8 cellular contexts compared by ENCODE assay signal in the genomic region with DNA sequence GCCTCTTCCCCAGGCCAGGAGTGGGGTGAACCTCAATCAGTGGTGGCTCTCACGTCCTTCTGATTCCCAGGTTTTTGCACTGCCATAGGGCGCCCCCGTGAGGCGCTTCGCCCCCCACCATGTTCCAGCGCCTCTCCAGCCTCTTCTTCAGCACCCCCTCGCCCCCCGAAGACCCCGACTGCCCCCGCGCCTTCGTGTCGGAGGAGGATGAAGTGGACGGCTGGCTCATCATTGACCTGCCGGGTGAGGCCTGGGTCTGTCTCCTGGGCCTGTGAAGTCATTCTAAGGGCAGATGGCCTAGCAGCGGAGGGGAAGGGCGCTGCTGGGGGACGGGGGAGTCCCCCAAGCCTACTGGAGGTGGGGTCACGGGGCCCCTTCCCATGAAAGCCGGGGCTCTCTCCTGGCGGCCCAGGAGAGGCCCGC. TPM values are rescaled to one million over a fixed set of nuclear protein-coding genes. Genes with fewer than 3 reads are reported as not detected.
DNase-seq lines count a peak whose midpoint lies in the region; ATAC-seq and TF ChIP-seq lines count a peak whose summit lies in the region.

No MANE protein-coding gene starts in this region.

- peak overlapping the region; percentile 85 to 91 for H3K4me3 Mint-ChIP-seq in activated T-cell treated with anti-CD3 and anti-CD28 coated beads, Interleukin-2, amount 50 U/mL, for 72 hours
- peak overlapping the region; percentile 93 for H3K4me3 Mint-ChIP-seq in neural crest cell

- H3K27ac Mint-ChIP-seq in activated T-cell treated with anti-CD3 and anti-CD28 coated beads, Interleukin-2, amount 50 U/mL, for 72 hours = no peak overlapping the region
- H3K27ac Mint-ChIP-seq in neural crest cell (ENCODE audit: unreplicated experiment) = no peak overlapping the region

- H3K9me3 ChIP-seq in thyroid gland = no peaks in the 10 kb centered on the region

- H3K36me3 Mint-ChIP-seq in activated T-cell treated with anti-CD3 and anti-CD28 coated beads, Interleukin-2, amount 50 U/mL, for 72 hours (ENCODE audit: insufficient read depth in 2 of 2) = peaks cover 2 to 3% of the 10 kb centered on the region in 2 donors
- H3K36me3 Mint-ChIP-seq in neural crest cell (ENCODE audit: low read depth) = peaks cover 4% of the 10 kb centered on the region

- H3K4me1 ChIP-seq in thyroid gland = peaks cover 27 to 48% of the 10 kb centered on the region in 2 donors

- intact Hi-C loops in thyroid gland (cut with DNase I) = loop anchor here (5.0 kb wide), 1 partner anchor 146 kb away; no protein-coding TSS in a partner anchor

- ATAC-seq in HG02840 (IDR thresholded peaks at IDR 0.05; ENCODE audit: low FRiP score, unreplicated experiment) = peak; percentile 9
- ATAC-seq in activated T-cell treated with anti-CD3 and anti-CD28 coated beads, Interleukin-2, amount 50 U/mL, for 72 hours (replicated peaks in 1 of 2) = peak; percentile 10 to 14

- WGBS in thyroid gland, 2 donors = 6 to 14% methylated on average over 15 to 19 of the region's 22 CpGs

- peaks cover 46% of the 10 kb centered on the region for H3K4me1 Mint-ChIP-seq in activated T-cell treated with anti-CD3 and anti-CD28 coated beads, Interleukin-2, amount 50 U/mL, for 72 hours (ENCODE audit: low read depth)
- H3K4me1 Mint-ChIP-seq in neural crest cell = peaks cover 34% of the 10 kb centered on the region

- peaks cover 6% of the 10 kb centered on the region for H3K27me3 Mint-ChIP-seq in activated T-cell treated with anti-CD3 and anti-CD28 coated beads, Interleukin-2, amount 50 U/mL, for 72 hours (ENCODE audit: low read depth)
- peaks cover 35% of the 10 kb centered on the region for H3K27me3 Mint-ChIP-seq in neural crest cell (ENCODE audit: low read depth)

- H3K4me3 ChIP-seq in fibroblast of pulmonary artery (replicated peaks; ENCODE audit: low read depth, low read length) (peak overlapping the region; percentile 54), thyroid gland (replicated peaks in 1 of 3) (peak overlapping the region in 2 of 3 donors; percentile 66 to 78)

- H3K27me3 ChIP-seq in thyroid gland = no peaks in the 10 kb centered on the region

- TF ChIP-seq POLR2A in thyroid gland (IDR thresholded peaks at IDR 0.05) = no peak

- H3K36me3 ChIP-seq in thyroid gland = no peaks in the 10 kb centered on the region

- peak; percentile 79 for DNase-seq in GM10266 (ENCODE audit: extremely low spot score)
- peak; percentile 60 for DNase-seq in NCI-H748 (lab: John Stamatoyannopoulos, UW; ENCODE audit: unreplicated experiment)
- DNase-seq in activated T-cell treated with anti-CD3 and anti-CD28 coated beads, Interleukin-2, amount 50 U/mL, for 72 hours = peak; percentile 69 to 78
- peak; percentile 44 for DNase-seq in fibroblast of pulmonary artery (ENCODE audit: low read depth)
- peak; percentile 57 for DNase-seq in neural crest cell (ENCODE audit: low read depth, low spot score)
- peak; percentile 43 for DNase-seq in thyroid gland
- no peak for DNase-seq in NCI-H226

- peak overlapping the region; percentile 86 to 98 (median 97) for H3K27ac ChIP-seq in thyroid gland

- TF ChIP-seq CTCF in GM10266 (IDR thresholded peaks at IDR 0.05; ENCODE audit: control insufficient read depth, insufficient read depth, low read depth, missing control alignments) (peak; percentile 64), fibroblast of pulmonary artery (IDR thresholded peaks at IDR 0.05; ENCODE audit: low read length, missing control alignments) (peak; percentile 46), neural crest cell (conservative IDR thresholded peaks at IDR 0.05) (peak; percentile 67), thyroid gland (IDR thresholded peaks at IDR 0.05) (peak in 3 of 6 experiments; percentile 19 to 48 (median 38))

- no peaks in the 10 kb centered on the region for H3K9me3 Mint-ChIP-seq in activated T-cell treated with anti-CD3 and anti-CD28 coated beads, Interleukin-2, amount 50 U/mL, for 72 hours
- no peaks in the 10 kb centered on the region for H3K9me3 Mint-ChIP-seq in neural crest cell

RNA-seq across cellular contexts. Expression of a gene that starts 4.5 kb away (rescaled TPM):
- total RNA-seq in activated T-cell treated with anti-CD3 and anti-CD28 coated beads, Interleukin-2, amount 50 U/mL, for 72 hours = 10 to 100 TPM in 1 of 2 donors, 1 to 10 TPM in 1; 9.9 to 10.2 TPM
- total RNA-seq in neural crest cell (17.1 and 17.2 TPM in 2 replicates), thyroid gland (10 to 100 TPM; 21.9 to 39.7 (median 31.2) TPM)

RNA-seq across cellular contexts. Expression of a gene that starts 31.7 kb away (rescaled TPM):
- 10 to 100 TPM; 20.7 to 25.2 TPM for total RNA-seq in activated T-cell treated with anti-CD3 and anti-CD28 coated beads, Interleukin-2, amount 50 U/mL, for 72 hours
- total RNA-seq in neural crest cell (54.9 and 55.5 TPM in 2 replicates), thyroid gland (10 to 100 TPM; 12.1 to 25.8 (median 18.0) TPM)
